ENCODE assay signal across 12 cellular contexts in genomic region chr5:125486634-125487033, GRCh38.
A peak's percentile ranks its signal among the peaks of the same experiment; 100 is the strongest.
DNase-seq lines count a peak whose midpoint lies in the region; TF ChIP-seq lines count a peak whose summit lies in the region.
"Had no signal": no experiment of that assay in that cellular context is flagged by ENCODE, and none has a peak within 500 bp of the region (broad histone marks: within the 10 kb centered on the region; RNA-seq: fewer than 3 reads in every experiment).

No MANE protein-coding gene starts in this region.

- no peak overlapping the region for H3K27ac Mint-ChIP-seq in glutamatergic neuron (ENCODE audit: unreplicated experiment)

- peaks cover 4% of the 10 kb centered on the region for H3K9me3 Mint-ChIP-seq in glutamatergic neuron (ENCODE audit: unreplicated experiment)
- H3K9me3 Mint-ChIP-seq: central memory CD8-positive, alpha-beta T cell had no signal

- H3K4me1 Mint-ChIP-seq in glutamatergic neuron (ENCODE audit: low read depth, unreplicated experiment): peaks cover 59% of the 10 kb centered on the region
- H3K4me1 Mint-ChIP-seq: central memory CD8-positive, alpha-beta T cell had no signal

- no peak for TF ChIP-seq POLR2A in lower leg skin (IDR thresholded peaks at IDR 0.05)

- no peak overlapping the region for H3K4me3 ChIP-seq in astrocyte of the spinal cord (ENCODE audit: low read depth, low read length)
- no peak overlapping the region for H3K4me3 ChIP-seq in lower leg skin (ENCODE audit: low read depth, poor library complexity, severe bottlenecking)

- in situ Hi-C loops in astrocyte of the spinal cord (cut with HindIII; ENCODE audit: low sequenced_read_pairs): no loop called here

- no peak overlapping the region for H3K4me3 Mint-ChIP-seq in glutamatergic neuron (ENCODE audit: unreplicated experiment)
- H3K4me3 Mint-ChIP-seq: central memory CD8-positive, alpha-beta T cell had no signal

- no peak for TF ChIP-seq CTCF in astrocyte of the spinal cord (IDR thresholded peaks at IDR 0.05; ENCODE audit: low read depth, low read length)
- TF ChIP-seq CTCF in lower leg skin (IDR thresholded peaks at IDR 0.05): no peak
- TF ChIP-seq CTCF in glutamatergic neuron (IDR thresholded peaks at IDR 0.05; ENCODE audit: partially characterized antibody, unreplicated experiment): no peak

- H3K36me3 Mint-ChIP-seq in glutamatergic neuron (ENCODE audit: unreplicated experiment): no peaks in the 10 kb centered on the region

- intact Hi-C loops in posterior vena cava (cut with DNase I) (loop anchor here in 1 of 2 donors (10.0 kb wide), 1 partner anchor 742 kb away; the partner anchor contains the start of gene ZNF608), lower leg skin (cut with DNase I; ENCODE audit: low total_unique reads) (no loop called here)

- WGBS in lower leg skin, 2 donors: 77 to 89% methylated on average over 2 of the region's 2 CpGs

- H3K27me3 Mint-ChIP-seq in glutamatergic neuron (ENCODE audit: unreplicated experiment): no peaks in the 10 kb centered on the region
- H3K27me3 Mint-ChIP-seq: central memory CD8-positive, alpha-beta T cell had no signal

- peak overlapping the region; percentile 98 for H3K27ac ChIP-seq in temporal lobe (ENCODE audit: low read depth, low read length)

- peak; percentile 20 for DNase-seq in HS-27A (ENCODE audit: low read depth)
- DNase-seq in astrocyte of the spinal cord (ENCODE audit: low read depth, low spot score): peak; percentile 64
- DNase-seq in foreskin melanocyte: peak; percentile 56
- DNase-seq in posterior vena cava (ENCODE audit: low spot score): no peak
- DNase-seq in lower leg skin (ENCODE audit: low spot score in 2 of 2): no peak
- no peak for DNase-seq in stimulated activated CD4-positive, alpha-beta T cell treated with anti-CD3 and anti-CD28 coated beads, Interleukin-4, amount 100 ng/mL, for 1 hour
- DNase-seq in glutamatergic neuron: no peak
- DNase-seq: activated T-cell treated with anti-CD3 and anti-CD28 coated beads, Interleukin-2, amount 50 U/mL, for 48 hours; SIG-M5; small intestine had no signal

Comparison
In these comparisons a context has a peak if more than half of its experiments do, and no peak if none do; other contexts are left out.
1. DNase-seq: peak in HS-27A (single experiment), astrocyte of the spinal cord (single experiment) and foreskin melanocyte (single experiment); none in posterior vena cava (single experiment), lower leg skin (0 of 2), stimulated activated CD4-positive, alpha-beta T cell treated with anti-CD3 and anti-CD28 coated beads, Interleukin-4, amount 100 ng/mL, for 1 hour (single experiment) and glutamatergic neuron (single experiment).